ENCODE assay signal across 31 cellular contexts in the genomic region with DNA sequence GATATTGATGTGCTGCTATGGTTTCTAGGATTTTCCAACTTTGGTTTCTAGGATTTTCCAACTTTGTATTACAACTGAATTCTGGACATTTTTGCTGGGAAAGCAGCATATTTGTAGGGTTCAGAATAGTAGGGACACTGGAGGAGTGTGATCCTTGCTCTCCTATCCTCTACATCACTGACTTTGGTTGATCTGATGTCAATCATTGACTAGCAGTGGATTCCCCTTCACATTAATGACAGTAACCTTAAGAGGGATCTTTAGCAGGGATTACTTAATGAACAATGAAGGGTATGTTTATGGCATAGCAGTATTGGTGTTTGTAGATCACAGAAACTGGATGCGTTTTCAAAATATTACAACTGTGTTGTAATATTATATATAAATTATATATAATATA.
"Had no signal": no experiment of that assay in that cellular context is flagged by ENCODE, and none has a peak within 500 bp of the region (broad histone marks: within the 10 kb centered on the region; RNA-seq: fewer than 3 reads in every experiment).

No MANE protein-coding gene starts in this region.

- DNase-seq: activated B cell treated with CpG ODN at 0.5 μM for 24 hours; activated CD4-positive, alpha-beta memory T cell treated with anti-CD3 and anti-CD28 coated beads for 36 hours; activated CD4-positive, alpha-beta T cell treated with anti-CD3 and anti-CD28 coated beads for 4 hours; activated CD4-positive, alpha-beta T cell treated with anti-CD3 and anti-CD28 coated beads, Interleukin-2, amount 50 U/mL, for 1 hour; activated CD4-positive, CD25-positive, alpha-beta regulatory T cell treated with anti-CD3 and anti-CD28 coated beads, Interleukin-2, amount 50 U/mL, for 72 hours; activated CD8-positive, alpha-beta memory T cell treated with anti-CD3 and anti-CD28 coated beads, Interleukin-2, amount 50 U/mL, for 4 hours; activated gamma-delta T cell treated with Interleukin-2 at 50 U/mL for 16 hours; activated naive CD4-positive, alpha-beta T cell treated with anti-CD3 and anti-CD28 coated beads for 36 hours; activated T-cell treated with anti-CD3 and anti-CD28 coated beads for 4 hours; activated T-cell treated with anti-CD3 and anti-CD28 coated beads, Interleukin-2, amount 50 U/mL, for 4 hours; anterior cingulate cortex; caudate nucleus; cerebellar nuclear complex; Karpas-422; NCI-H1092; NCI-H1436 treated with DMSO at 0.1 percent for 48 hours; NCI-H1694 treated with DMSO at 0.1 percent for 48 hours; NCI-H2029 treated with DMSO at 0.1 percent for 48 hours; NCI-H2107; NCI-H226; NCI-H446 treated with DMSO at 0.1 percent for 48 hours; NCI-H524; NCI-H69; NK-92 treated with Interleukin-12 subunit alpha and Interleukin-12 subunit beta, amount 100 ng/mL, for 24 hours; PC-3; Peyer's patch; RPMI8226; SW 1271; T-helper 1 cell; T-helper 2 cell; T-helper 9 cell had no signal
